19 cellular contexts compared by ENCODE assay signal in genomic region chr1:229454056-229454455, GRCh38. TPM values are rescaled to one million over a fixed set of nuclear protein-coding genes. Genes with fewer than 3 reads are reported as not detected.
DNase-seq lines count a peak whose midpoint lies in the region; ATAC-seq, FAIRE-seq and TF ChIP-seq lines count a peak whose summit lies in the region.
"Had no signal": no experiment of that assay in that cellular context is flagged by ENCODE, and none has a peak within 500 bp of the region (broad histone marks: within the 10 kb centered on the region; RNA-seq: fewer than 3 reads in every experiment).

No MANE protein-coding gene starts in this region.

- no peak overlapping the region for H3K27ac ChIP-seq in dorsolateral prefrontal cortex
- H3K27ac ChIP-seq: GM23248 had no signal

- H3K9me3 ChIP-seq in NT2/D1 (ENCODE audit: insufficient read depth, low read length) = no peaks in the 10 kb centered on the region
- H3K9me3 ChIP-seq: BE2C, MG63 had no signal

- H3K27me3 Mint-ChIP-seq in nephron (ENCODE audit: low read depth) = no peaks in the 10 kb centered on the region

- peaks cover 81% of the 10 kb centered on the region for H3K36me3 ChIP-seq in NT2/D1 (ENCODE audit: insufficient read depth, insufficient read length, low read length)

- TF ChIP-seq CTCF in D721Med (IDR thresholded peaks at IDR 0.05; ENCODE audit: insufficient read depth, missing control alignments) = no peak
- TF ChIP-seq CTCF in fibroblast of villous mesenchyme (IDR thresholded peaks at IDR 0.05; ENCODE audit: insufficient read depth, low read depth, low read length) = no peak
- TF ChIP-seq CTCF in nephron (IDR thresholded peaks at IDR 0.05; ENCODE audit: unreplicated experiment in 3 of 3) = no peak
- no peak for TF ChIP-seq CTCF in dorsolateral prefrontal cortex (IDR thresholded peaks at IDR 0.05 in 54 of 56, conservative IDR thresholded peaks at IDR 0.05 in 2 of 56; ENCODE audit: low read depth in 1 of 56, partially characterized antibody in 56 of 56)

- intact Hi-C loops in dorsolateral prefrontal cortex (cut with DNase I) = no loop called here

- peak; percentile 70 for FAIRE-seq in D721Med (lab: Jason Lieb, UNC)
- FAIRE-seq: GM12878 had no signal

- no peaks in the 10 kb centered on the region for H3K4me1 Mint-ChIP-seq in nephron

- no peaks in the 10 kb centered on the region for H3K27me3 ChIP-seq in NT2/D1 (ENCODE audit: insufficient read depth, insufficient read length)
- H3K27me3 ChIP-seq in dorsolateral prefrontal cortex = no peaks in the 10 kb centered on the region
- H3K27me3 ChIP-seq: BE2C, MG63 had no signal

- no peak overlapping the region for H3K4me3 Mint-ChIP-seq in nephron

- H3K36me3 Mint-ChIP-seq in nephron (ENCODE audit: low read depth) = peaks cover 36% of the 10 kb centered on the region

- ATAC-seq in HG02798 (IDR thresholded peaks at IDR 0.05; ENCODE audit: poor library complexity, unreplicated experiment) = no peak
- ATAC-seq: GM12878, Right ventricle myocardium inferior had no signal

- H3K4me3 ChIP-seq in NT2/D1 (ENCODE audit: insufficient read length, low read depth) = no peak overlapping the region
- no peak overlapping the region for H3K4me3 ChIP-seq in fibroblast of villous mesenchyme (ENCODE audit: low read depth, low read length)
- H3K4me3 ChIP-seq in dorsolateral prefrontal cortex = no peak overlapping the region
- H3K4me3 ChIP-seq: GM12878, GM23248, MG63 had no signal

- H3K27ac Mint-ChIP-seq in nephron = peak overlapping the region; percentile 5 to 91 (median 30)

- H3K9me3 Mint-ChIP-seq in nephron = no peaks in the 10 kb centered on the region

- no peaks in the 10 kb centered on the region for H3K4me1 ChIP-seq in NT2/D1 (ENCODE audit: insufficient read depth, insufficient read length)
- H3K4me1 ChIP-seq: BE2C had no signal

- peak overlapping the region; percentile 39 for H3K9ac ChIP-seq in NT2/D1 (ENCODE audit: insufficient read length, low read depth)
- H3K9ac ChIP-seq: GM23248 had no signal

- DNase-seq in D721Med (ENCODE audit: insufficient read length, low spot score) (no peak), NT2/D1 (ENCODE audit: low read depth, low spot score) (peak; percentile 54), fibroblast of villous mesenchyme (ENCODE audit: low read depth) (peak; percentile 70), dorsolateral prefrontal cortex (no peak), ACHN (no peak)
- DNase-seq: BE2C, DMS79, GM23248, HCEC 1CT, MG63, NCI-H1417, NCI-H187, NCI-H446 treated with DMSO at 0.1 percent for 48 hours, NCI-H526 treated with DMSO at 0.1 percent for 48 hours had no signal

- in situ Hi-C loops in ACHN (cut with HindIII; ENCODE audit: low pct_ligation_motif_present, low pct_unique_long_range_greater_than_20kb, low sequenced_read_pairs) = no loop called here

RNA-seq across cellular contexts. Expression of gene ACTA1, which starts 20.2 kb away (rescaled TPM):
- total RNA-seq in fibroblast of villous mesenchyme (not detected in 2 replicates), dorsolateral prefrontal cortex (1 to 10 TPM in 52 of 120 experiments, under 1 TPM in 54, not detected in 14; 0.29 to 3.3 (median 0.96) TPM)
- total RNA-seq: A172, GM12878 had no signal

RNA-seq across cellular contexts. Expression of gene NUP133, which starts 54.1 kb away (rescaled TPM):
- total RNA-seq in fibroblast of villous mesenchyme (34.5 and 39.7 TPM in 2 replicates), dorsolateral prefrontal cortex (10 to 100 TPM; 32.4 to 66.3 (median 46.5) TPM)

Comparison
In these comparisons a context has a peak if more than half of its experiments do, and no peak if none do; other contexts are left out.
1. DNase-seq: peak in NT2/D1 (single experiment) and fibroblast of villous mesenchyme (single experiment); none in D721Med (single experiment), dorsolateral prefrontal cortex (0 of 10) and ACHN (single experiment).